In the genomic region with DNA sequence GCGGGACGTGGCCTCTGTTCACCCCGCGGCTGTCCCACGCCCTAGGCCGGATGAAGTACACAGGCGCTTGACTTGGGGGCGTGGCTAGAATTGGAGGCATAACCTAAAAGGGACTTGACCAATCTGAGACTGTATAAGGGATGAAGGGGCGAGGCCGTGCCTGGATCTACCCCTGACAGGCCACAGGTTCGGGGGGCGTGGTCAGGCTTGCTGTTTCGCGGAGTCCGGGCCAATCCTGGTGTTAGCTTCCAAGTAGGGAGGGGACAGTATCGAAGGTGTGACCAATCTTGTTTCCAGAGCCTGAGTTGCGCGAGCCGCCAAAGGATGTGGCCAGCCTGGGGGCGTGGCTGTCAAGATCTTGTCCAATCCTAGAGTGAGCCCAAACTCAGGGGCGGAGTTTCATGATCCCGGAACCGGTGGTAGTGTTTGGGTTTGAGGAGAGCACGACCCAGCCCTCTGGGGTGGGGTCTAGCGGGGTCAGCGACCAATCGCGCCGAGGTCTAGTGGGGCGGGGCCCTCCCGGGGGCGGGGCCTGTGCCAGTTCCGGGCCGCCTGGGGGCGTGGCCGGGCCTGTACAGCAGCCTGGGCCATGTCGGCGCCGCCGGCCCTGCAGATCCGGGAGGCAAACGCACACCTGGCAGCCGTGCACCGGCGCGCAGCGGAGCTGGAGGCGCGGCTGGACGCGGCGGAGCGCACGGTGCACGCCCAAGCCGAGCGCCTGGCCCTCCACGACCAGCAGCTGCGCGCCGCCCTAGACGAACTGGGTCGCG, we compare ENCODE assay signal across 8 cellular contexts.
DNase-seq lines count a peak whose midpoint lies in the region; ATAC-seq, FAIRE-seq and TF ChIP-seq lines count a peak whose summit lies in the region.

Gene VMAC (plus strand): TSS at position 571 of the 770 bp plus-strand sequence. CDS start 19 bp downstream, at position 590.

- peak within 1 kb of the TSS; percentile 100 for H3K4me3 ChIP-seq in AG10803 (ENCODE audit: low read length)

- no peak for TF ChIP-seq CTCF in AG10803 (conservative IDR thresholded peaks at IDR 0.05; ENCODE audit: low read length)

- peak; percentile 80 for ATAC-seq in GM19035 (IDR thresholded peaks at IDR 0.05; ENCODE audit: unreplicated experiment)
- ATAC-seq in HG03342 (IDR thresholded peaks at IDR 0.05; ENCODE audit: unreplicated experiment): peak; percentile 74

- DNase-seq in AG10803 (ENCODE audit: low read depth) (peak; percentile 100), NCI-H345 treated with DMSO at 0.1 percent for 48 hours (lab: John Stamatoyannopoulos, UW; ENCODE audit: unreplicated experiment) (peak; percentile 99), cerebellar cortex (ENCODE audit: low spot score) (peak; percentile 100)
- DNase-seq in activated CD4-positive, CD25-positive, alpha-beta regulatory T cell treated with anti-CD3 and anti-CD28 coated beads, Interleukin-2, amount 50 U/mL, for 16 hours (ENCODE audit: low read depth, low spot score): peak; percentile 100
- peak; percentile 99 to 100 for DNase-seq in stimulated activated CD4-positive, alpha-beta T cell treated with anti-CD3 and anti-CD28 coated beads, Interleukin-12 subunit alpha, Interleukin-12 subunit beta, amount 100 ng/mL, for 24 hours (ENCODE audit: low read depth in 2 of 2)

- FAIRE-seq in islet of Langerhans (lab: Jason Lieb, UNC): peak; percentile 95

Comparison
In these comparisons a context has a peak if more than half of its experiments do, and no peak if none do; other contexts are left out.
1. Peak in every context shown above with its lines: DNase-seq, ATAC-seq and H3K4me3 ChIP-seq.